Comparison of ENCODE assay signal across 1 cellular context in the genomic region with DNA sequence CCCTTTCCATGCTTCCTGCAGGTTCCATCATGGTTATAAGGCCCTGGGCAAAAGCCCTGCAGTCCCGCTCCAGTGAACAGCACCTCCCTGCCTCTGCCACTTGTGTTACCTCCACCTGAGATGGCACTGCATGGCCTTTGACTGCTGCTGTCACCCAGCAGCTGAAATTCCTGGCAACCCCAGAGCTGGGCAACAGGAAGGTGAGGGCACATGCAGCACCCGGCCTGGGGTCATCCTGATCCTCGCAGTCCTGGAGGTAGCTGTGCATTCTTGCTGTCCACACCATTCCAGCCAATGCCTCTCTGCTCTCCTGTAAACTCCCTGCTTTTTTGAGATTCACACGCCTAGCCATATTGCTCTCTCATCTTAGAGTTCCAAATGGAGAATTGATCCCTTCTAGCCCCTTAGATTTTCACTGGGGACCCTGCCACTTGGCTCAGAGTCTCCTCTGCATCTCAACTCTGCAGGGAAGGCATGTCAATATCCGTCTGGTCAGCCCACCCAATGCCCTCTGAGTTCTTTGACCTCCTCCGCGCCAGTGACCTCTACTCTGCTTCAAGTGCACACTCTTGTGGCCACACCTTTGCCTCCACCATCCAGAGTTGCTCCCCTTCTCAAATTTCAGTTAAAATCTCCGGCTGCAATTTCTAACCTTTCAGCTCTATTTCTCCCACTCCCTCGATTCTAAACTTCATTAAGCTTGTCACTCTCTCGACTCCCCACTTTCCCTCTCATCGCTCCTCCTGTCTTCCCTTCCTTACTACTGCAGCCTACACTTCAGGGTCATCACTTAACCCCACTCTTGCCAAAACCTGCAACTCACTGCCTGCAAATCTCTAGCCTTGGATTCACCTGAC.
A peak's percentile ranks its signal among the peaks of the same experiment; 100 is the strongest.
TF ChIP-seq lines count a peak whose summit lies in the region.

No MANE protein-coding gene starts in this region.

TF ChIP-seq in HepG2, 621 proteins besides CTCF, POLR2A, EP300 and RAD21:
- TF ChIP-seq ZNF326 (CRISPR knock-in tag; IDR thresholded peaks at IDR 0.05; ENCODE audit: borderline replicate concordance) (no peak), SP2 (CRISPR knock-in tag; IDR thresholded peaks at IDR 0.05) (0 out of 2 replicates have a peak, but pooled peaks have one; percentile 20), ZNF343 (CRISPR knock-in tag; IDR thresholded peaks at IDR 0.05) (no peak), HOXA7 (CRISPR knock-in tag; IDR thresholded peaks at IDR 0.05) (0 out of 2 replicates have a peak, but pooled peaks have one; percentile 44), ZMYM4 (CRISPR knock-in tag; IDR thresholded peaks at IDR 0.05) (peak; percentile 56), SIX1 (CRISPR knock-in tag; IDR thresholded peaks at IDR 0.05; ENCODE audit: borderline replicate concordance) (peak; percentile 44; the same call in 1 of the 2 replicates), NR2F6 (IDR thresholded peaks at IDR 0.05) (peak; percentile 39; the same call in 1 of the 2 replicates), NR2F6 (CRISPR knock-in tag; IDR thresholded peaks at IDR 0.05) (peak; percentile 38; the same call in 1 of the 2 replicates), SIX4 (CRISPR knock-in tag; IDR thresholded peaks at IDR 0.05) (no peak), ZNF446 (CRISPR knock-in tag; IDR thresholded peaks at IDR 0.05) (no peak)
- TF ChIP-seq, protein P1, sequence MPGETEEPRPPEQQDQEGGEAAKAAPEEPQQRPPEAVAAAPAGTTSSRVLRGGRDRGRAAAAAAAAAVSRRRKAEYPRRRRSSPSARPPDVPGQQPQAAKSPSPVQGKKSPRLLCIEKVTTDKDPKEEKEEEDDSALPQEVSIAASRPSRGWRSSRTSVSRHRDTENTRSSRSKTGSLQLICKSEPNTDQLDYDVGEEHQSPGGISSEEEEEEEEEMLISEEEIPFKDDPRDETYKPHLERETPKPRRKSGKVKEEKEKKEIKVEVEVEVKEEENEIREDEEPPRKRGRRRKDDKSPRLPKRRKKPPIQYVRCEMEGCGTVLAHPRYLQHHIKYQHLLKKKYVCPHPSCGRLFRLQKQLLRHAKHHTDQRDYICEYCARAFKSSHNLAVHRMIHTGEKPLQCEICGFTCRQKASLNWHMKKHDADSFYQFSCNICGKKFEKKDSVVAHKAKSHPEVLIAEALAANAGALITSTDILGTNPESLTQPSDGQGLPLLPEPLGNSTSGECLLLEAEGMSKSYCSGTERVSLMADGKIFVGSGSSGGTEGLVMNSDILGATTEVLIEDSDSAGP (CRISPR knock-in tag; IDR thresholded peaks at IDR 0.05; ENCODE audit: borderline replicate concordance) = 0 out of 2 replicates have a peak, but pooled peaks have one; percentile 16
- TF ChIP-seq, protein P2, sequence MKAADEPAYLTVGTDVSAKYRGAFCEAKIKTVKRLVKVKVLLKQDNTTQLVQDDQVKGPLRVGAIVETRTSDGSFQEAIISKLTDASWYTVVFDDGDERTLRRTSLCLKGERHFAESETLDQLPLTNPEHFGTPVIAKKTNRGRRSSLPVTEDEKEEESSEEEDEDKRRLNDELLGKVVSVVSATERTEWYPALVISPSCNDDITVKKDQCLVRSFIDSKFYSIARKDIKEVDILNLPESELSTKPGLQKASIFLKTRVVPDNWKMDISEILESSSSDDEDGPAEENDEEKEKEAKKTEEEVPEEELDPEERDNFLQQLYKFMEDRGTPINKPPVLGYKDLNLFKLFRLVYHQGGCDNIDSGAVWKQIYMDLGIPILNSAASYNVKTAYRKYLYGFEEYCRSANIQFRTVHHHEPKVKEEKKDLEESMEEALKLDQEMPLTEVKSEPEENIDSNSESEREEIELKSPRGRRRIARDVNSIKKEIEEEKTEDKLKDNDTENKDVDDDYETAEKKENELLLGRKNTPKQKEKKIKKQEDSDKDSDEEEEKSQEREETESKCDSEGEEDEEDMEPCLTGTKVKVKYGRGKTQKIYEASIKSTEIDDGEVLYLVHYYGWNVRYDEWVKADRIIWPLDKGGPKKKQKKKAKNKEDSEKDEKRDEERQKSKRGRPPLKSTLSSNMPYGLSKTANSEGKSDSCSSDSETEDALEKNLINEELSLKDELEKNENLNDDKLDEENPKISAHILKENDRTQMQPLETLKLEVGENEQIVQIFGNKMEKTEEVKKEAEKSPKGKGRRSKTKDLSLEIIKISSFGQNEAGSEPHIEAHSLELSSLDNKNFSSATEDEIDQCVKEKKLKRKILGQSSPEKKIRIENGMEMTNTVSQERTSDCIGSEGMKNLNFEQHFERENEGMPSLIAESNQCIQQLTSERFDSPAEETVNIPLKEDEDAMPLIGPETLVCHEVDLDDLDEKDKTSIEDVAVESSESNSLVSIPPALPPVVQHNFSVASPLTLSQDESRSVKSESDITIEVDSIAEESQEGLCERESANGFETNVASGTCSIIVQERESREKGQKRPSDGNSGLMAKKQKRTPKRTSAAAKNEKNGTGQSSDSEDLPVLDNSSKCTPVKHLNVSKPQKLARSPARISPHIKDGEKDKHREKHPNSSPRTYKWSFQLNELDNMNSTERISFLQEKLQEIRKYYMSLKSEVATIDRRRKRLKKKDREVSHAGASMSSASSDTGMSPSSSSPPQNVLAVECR (CRISPR knock-in tag; IDR thresholded peaks at IDR 0.05; ENCODE audit: borderline replicate concordance) = peak; percentile 33; the same call in 1 of the 2 replicates
- TF ChIP-seq, protein P3, sequence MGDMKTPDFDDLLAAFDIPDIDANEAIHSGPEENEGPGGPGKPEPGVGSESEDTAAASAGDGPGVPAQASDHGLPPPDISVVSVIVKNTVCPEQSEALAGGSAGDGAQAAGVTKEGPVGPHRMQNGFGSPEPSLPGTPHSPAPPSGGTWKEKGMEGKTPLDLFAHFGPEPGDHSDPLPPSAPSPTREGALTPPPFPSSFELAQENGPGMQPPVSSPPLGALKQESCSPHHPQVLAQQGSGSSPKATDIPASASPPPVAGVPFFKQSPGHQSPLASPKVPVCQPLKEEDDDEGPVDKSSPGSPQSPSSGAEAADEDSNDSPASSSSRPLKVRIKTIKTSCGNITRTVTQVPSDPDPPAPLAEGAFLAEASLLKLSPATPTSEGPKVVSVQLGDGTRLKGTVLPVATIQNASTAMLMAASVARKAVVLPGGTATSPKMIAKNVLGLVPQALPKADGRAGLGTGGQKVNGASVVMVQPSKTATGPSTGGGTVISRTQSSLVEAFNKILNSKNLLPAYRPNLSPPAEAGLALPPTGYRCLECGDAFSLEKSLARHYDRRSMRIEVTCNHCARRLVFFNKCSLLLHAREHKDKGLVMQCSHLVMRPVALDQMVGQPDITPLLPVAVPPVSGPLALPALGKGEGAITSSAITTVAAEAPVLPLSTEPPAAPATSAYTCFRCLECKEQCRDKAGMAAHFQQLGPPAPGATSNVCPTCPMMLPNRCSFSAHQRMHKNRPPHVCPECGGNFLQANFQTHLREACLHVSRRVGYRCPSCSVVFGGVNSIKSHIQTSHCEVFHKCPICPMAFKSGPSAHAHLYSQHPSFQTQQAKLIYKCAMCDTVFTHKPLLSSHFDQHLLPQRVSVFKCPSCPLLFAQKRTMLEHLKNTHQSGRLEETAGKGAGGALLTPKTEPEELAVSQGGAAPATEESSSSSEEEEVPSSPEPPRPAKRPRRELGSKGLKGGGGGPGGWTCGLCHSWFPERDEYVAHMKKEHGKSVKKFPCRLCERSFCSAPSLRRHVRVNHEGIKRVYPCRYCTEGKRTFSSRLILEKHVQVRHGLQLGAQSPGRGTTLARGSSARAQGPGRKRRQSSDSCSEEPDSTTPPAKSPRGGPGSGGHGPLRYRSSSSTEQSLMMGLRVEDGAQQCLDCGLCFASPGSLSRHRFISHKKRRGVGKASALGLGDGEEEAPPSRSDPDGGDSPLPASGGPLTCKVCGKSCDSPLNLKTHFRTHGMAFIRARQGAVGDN (CRISPR knock-in tag; IDR thresholded peaks at IDR 0.05) = peak; percentile 46
- TF ChIP-seq, protein P4, sequence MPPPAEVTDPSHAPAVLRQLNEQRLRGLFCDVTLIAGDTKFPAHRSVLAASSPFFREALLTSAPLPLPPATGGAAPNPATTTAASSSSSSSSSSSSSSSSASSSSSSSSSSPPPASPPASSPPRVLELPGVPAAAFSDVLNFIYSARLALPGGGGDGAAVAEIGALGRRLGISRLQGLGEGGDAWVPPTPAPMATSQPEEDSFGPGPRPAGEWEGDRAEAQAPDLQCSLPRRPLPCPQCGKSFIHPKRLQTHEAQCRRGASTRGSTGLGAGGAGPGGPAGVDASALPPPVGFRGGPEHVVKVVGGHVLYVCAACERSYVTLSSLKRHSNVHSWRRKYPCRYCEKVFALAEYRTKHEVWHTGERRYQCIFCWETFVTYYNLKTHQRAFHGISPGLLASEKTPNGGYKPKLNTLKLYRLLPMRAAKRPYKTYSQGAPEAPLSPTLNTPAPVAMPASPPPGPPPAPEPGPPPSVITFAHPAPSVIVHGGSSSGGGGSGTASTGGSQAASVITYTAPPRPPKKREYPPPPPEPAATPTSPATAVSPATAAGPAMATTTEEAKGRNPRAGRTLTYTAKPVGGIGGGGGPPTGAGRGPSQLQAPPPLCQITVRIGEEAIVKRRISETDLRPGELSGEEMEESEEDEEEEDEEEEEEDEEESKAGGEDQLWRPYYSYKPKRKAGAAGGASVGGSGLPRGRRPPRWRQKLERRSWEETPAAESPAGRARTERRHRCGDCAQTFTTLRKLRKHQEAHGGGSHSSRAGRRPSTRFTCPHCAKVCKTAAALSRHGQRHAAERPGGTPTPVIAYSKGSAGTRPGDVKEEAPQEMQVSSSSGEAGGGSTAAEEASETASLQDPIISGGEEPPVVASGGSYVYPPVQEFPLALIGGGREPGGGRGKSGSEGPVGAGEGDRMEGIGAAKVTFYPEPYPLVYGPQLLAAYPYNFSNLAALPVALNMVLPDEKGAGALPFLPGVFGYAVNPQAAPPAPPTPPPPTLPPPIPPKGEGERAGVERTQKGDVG (CRISPR knock-in tag; IDR thresholded peaks at IDR 0.05; ENCODE audit: borderline replicate concordance) = peak; percentile 64; the same call in 1 of the 2 replicates
